1 cellular context compared by ENCODE assay signal in genomic region chr11:79396674-79397073, GRCh38.
TF ChIP-seq lines count a peak whose summit lies in the region.

No MANE protein-coding gene starts in this region.

TF ChIP-seq in IMR-90, 13 proteins besides CTCF, POLR2A, EP300 and RAD21 (continued from another document):
- no peak for TF ChIP-seq USF2 (IDR thresholded peaks at IDR 0.05; ENCODE audit: low read depth, low read length)
- no peak for TF ChIP-seq MAFK (IDR thresholded peaks at IDR 0.05; ENCODE audit: low read depth, low read length)
- no peak for TF ChIP-seq CEBPB (IDR thresholded peaks at IDR 0.05; ENCODE audit: low read depth, low read length)
- no peak for TF ChIP-seq BHLHE40 (IDR thresholded peaks at IDR 0.05; ENCODE audit: low read depth, low read length)
- no peak for TF ChIP-seq FOS (IDR thresholded peaks at IDR 0.05; ENCODE audit: low read depth, low read length)
- TF ChIP-seq MXI1 (IDR thresholded peaks at IDR 0.05; ENCODE audit: borderline replicate concordance, low read depth, low read length), result no peak
